In the genomic region with DNA sequence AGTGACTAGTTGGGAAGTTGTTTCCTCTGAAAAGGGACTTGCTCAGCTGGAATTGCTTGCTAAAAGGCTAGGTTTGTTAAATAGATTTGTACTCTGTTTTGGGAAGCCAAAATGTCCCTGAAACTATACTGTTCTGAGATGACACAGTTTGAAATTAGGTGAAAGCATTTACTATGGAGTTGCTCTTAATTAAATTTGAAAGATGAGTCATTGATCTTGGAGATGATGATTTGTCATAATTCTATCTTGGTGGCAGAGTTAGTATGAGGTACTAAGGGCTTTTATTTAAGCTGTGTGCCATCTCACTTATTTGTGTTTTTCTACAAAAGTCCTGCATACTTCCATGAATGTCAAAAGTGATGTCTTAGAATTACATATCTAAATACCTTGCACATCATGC, we compare ENCODE assay signal across 25 cellular contexts.
DNase-seq lines count a peak whose midpoint lies in the region; ATAC-seq, FAIRE-seq and TF ChIP-seq lines count a peak whose summit lies in the region.
"Had no signal": no experiment of that assay in that cellular context is flagged by ENCODE, and none has a peak within 500 bp of the region (broad histone marks: within the 10 kb centered on the region; RNA-seq: fewer than 3 reads in every experiment).

No MANE protein-coding gene starts in this region.

- FAIRE-seq in H54 (lab: Jason Lieb, UNC): peak; percentile 6
- FAIRE-seq in keratinocyte (lab: Jason Lieb, UNC): peak; percentile 44
- FAIRE-seq: A204.1, GM19239, H1 had no signal

- no peaks in the 10 kb centered on the region for H4K20me1 ChIP-seq in BLaER1
- no peaks in the 10 kb centered on the region for H4K20me1 ChIP-seq in keratinocyte (ENCODE audit: control insufficient read depth, extremely low read depth, insufficient read depth, low read length)

- H3K9me3 ChIP-seq in BLaER1: no peaks in the 10 kb centered on the region
- no peaks in the 10 kb centered on the region for H3K9me3 ChIP-seq in keratinocyte (ENCODE audit: control insufficient read depth, low read depth, low read length)
- H3K9me3 ChIP-seq: BE2C had no signal

- no peak overlapping the region for H3K9ac ChIP-seq in BLaER1
- H3K9ac ChIP-seq in keratinocyte (ENCODE audit: control insufficient read depth, extremely low read depth, insufficient read depth, low read length): no peak overlapping the region
- H3K9ac ChIP-seq: GM23248 had no signal

- no peak for TF ChIP-seq CTCF in keratinocyte (optimal IDR thresholded peaks at IDR 0.05 in 1 of 3, IDR thresholded peaks at IDR 0.05 in 1 of 3, conservative IDR thresholded peaks at IDR 0.05 in 1 of 3; ENCODE audit: extremely low read depth in 1 of 3, insufficient read depth in 2 of 3, low read length in 3 of 3)
- no peak for TF ChIP-seq CTCF in GM10248 (IDR thresholded peaks at IDR 0.05; ENCODE audit: control extremely low read depth, extremely low read depth, low read depth, missing control alignments)

- H3K9me1 ChIP-seq in keratinocyte (ENCODE audit: control insufficient read depth, extremely low read depth, insufficient read depth, low read length): no peaks in the 10 kb centered on the region

- peak; percentile 55 for ATAC-seq in SK-N-SH treated with all-trans-retinoic acid at 6 μM for 48 hours
- ATAC-seq in HG02981 (IDR thresholded peaks at IDR 0.05; ENCODE audit: unreplicated experiment): no peak

- no peaks in the 10 kb centered on the region for H3K79me2 ChIP-seq in keratinocyte (ENCODE audit: control insufficient read depth, insufficient read depth, low read length)

- dilution Hi-C loops in keratinocyte (cut with MboI; ENCODE audit: extremely low pct_ligation_motif_present, low sequenced_read_pairs): no loop called here

- POLR2A ChIA-PET in GM10248 (lab: Yijun Ruan, JAX): no interaction called here

- no peak for TF ChIP-seq POLR2A in H54 (IDR thresholded peaks at IDR 0.05; ENCODE audit: low read depth, low read length)

- H3K4me1 ChIP-seq in BLaER1 (peaks cover 17% of the 10 kb centered on the region), keratinocyte (ENCODE audit: control insufficient read depth, extremely low read depth, insufficient read depth, low read length) (no peaks in the 10 kb centered on the region)
- H3K4me1 ChIP-seq: BE2C had no signal

- no peak overlapping the region for H2AFZ ChIP-seq in keratinocyte (ENCODE audit: control insufficient read depth, low read length)
- H2AFZ ChIP-seq: GM23248 had no signal

- H3K36me3 ChIP-seq in BLaER1 (no peaks in the 10 kb centered on the region), keratinocyte (ENCODE audit: control insufficient read depth in 2 of 2, extremely low read depth in 1 of 2, insufficient read depth in 2 of 2, low read length in 2 of 2) (no peaks in the 10 kb centered on the region)
- H3K36me3 ChIP-seq: BE2C had no signal

- CTCF ChIA-PET in GM10248 (lab: Yijun Ruan, JAX): no interaction called here

- no peaks in the 10 kb centered on the region for H3K27me3 ChIP-seq in BLaER1
- H3K27me3 ChIP-seq in keratinocyte (ENCODE audit: control insufficient read depth, extremely low read depth, insufficient read depth, low read length): no peaks in the 10 kb centered on the region
- H3K27me3 ChIP-seq: BE2C had no signal

- no peak overlapping the region for H3K27ac ChIP-seq in BLaER1
- H3K27ac ChIP-seq in keratinocyte (ENCODE audit: control insufficient read depth, insufficient read depth, low read length): no peak overlapping the region
- H3K27ac ChIP-seq: 22Rv1, GM23248 had no signal

- H3K4me2 ChIP-seq in BLaER1 (0 out of 2 replicates have a peak overlapping the region, but pooled peaks have one; percentile 44), keratinocyte (ENCODE audit: control insufficient read depth, extremely low read depth, insufficient read depth, low read depth, low read length) (no peak overlapping the region)

- no peak for DNase-seq in H54 (ENCODE audit: insufficient read length, low spot score)
- no peak for DNase-seq in keratinocyte (ENCODE audit: low read depth, low spot score)
- DNase-seq in NCI-H510A treated with DMSO at 0.1 percent for 48 hours (lab: John Stamatoyannopoulos, UW): no peak
- no peak for DNase-seq in AG08395 (ENCODE audit: low spot score)
- DNase-seq in GM10248 (ENCODE audit: extremely low spot score): no peak
- DNase-seq: AML-193; BE2C; C1 segment of cervical spinal cord; Calu3; CD4-positive, alpha-beta memory T cell; COR-L47; DMS53; DND-41; EL; GF-D8; GM23248; H9; HFFc6 had no signal

- H3K4me3 ChIP-seq in BLaER1 (no peak overlapping the region), keratinocyte (ENCODE audit: control insufficient read depth in 2 of 3, extremely low read depth in 1 of 3, insufficient read depth in 2 of 3, low read depth in 1 of 3, low read length in 3 of 3) (no peak overlapping the region)
- H3K4me3 ChIP-seq: GM23248 had no signal

TF ChIP-seq in SK-N-SH treated with all-trans-retinoic acid at 6 μM for 48 hours, 23 proteins besides CTCF, POLR2A, EP300 and RAD21:
- TF ChIP-seq SNAI2 (CRISPR knock-in tag; IDR thresholded peaks at IDR 0.05) (no peak), CSRNP3 (CRISPR knock-in tag; IDR thresholded peaks at IDR 0.05) (no peak), ZNF565 (CRISPR knock-in tag; conservative IDR thresholded peaks at IDR 0.05; ENCODE audit: low read depth) (no peak), ZNF70 (CRISPR knock-in tag; IDR thresholded peaks at IDR 0.05) (no peak), GLIS3 (CRISPR knock-in tag; IDR thresholded peaks at IDR 0.05) (no peak), ISL1 (CRISPR knock-in tag; IDR thresholded peaks at IDR 0.05) (peak; percentile 37; the same call in 1 of the 2 replicates), BACH2 (CRISPR knock-in tag; IDR thresholded peaks at IDR 0.05; ENCODE audit: borderline replicate concordance) (no peak)
